ENCODE assay signal across 19 cellular contexts in genomic region chr5:148856009-148856367, GRCh38. TPM values are rescaled to one million over a fixed set of nuclear protein-coding genes. Genes with fewer than 3 reads are reported as not detected.
A peak's percentile ranks its signal among the peaks of the same experiment; 100 is the strongest.
DNase-seq lines count a peak whose midpoint lies in the region; ATAC-seq and TF ChIP-seq lines count a peak whose summit lies in the region.
"Had no signal": no experiment of that assay in that cellular context is flagged by ENCODE, and none has a peak within 500 bp of the region (broad histone marks: within the 10 kb centered on the region; RNA-seq: fewer than 3 reads in every experiment).

No MANE protein-coding gene starts in this region.

- H3K9ac ChIP-seq in KMS-11 (no peak overlapping the region), neural progenitor cell (no peak overlapping the region)
- H3K9ac ChIP-seq: parathyroid adenoma had no signal

- H3F3A ChIP-seq in neural progenitor cell (ENCODE audit: low read depth) = no peaks in the 10 kb centered on the region

- no peaks in the 10 kb centered on the region for H3K36me3 Mint-ChIP-seq in activated CD4-positive, alpha-beta T cell treated with anti-CD3 and anti-CD28 coated beads, Interleukin-2, amount 10 ng/mL, durations not matched to agents 7 days and 5 days (ENCODE audit: low read depth)
- H3K36me3 Mint-ChIP-seq in activated CD4-positive, alpha-beta T cell treated with anti-CD3 and anti-CD28 coated beads for 36 hours (ENCODE audit: low read depth) = no peaks in the 10 kb centered on the region
- H3K36me3 Mint-ChIP-seq in stimulated activated effector memory CD8-positive, alpha-beta T cell treated with anti-CD3 and anti-CD28 coated beads, Interleukin-12 subunit alpha, Interleukin-12 subunit beta, amount 100 ng/mL, for 72 hours = no peaks in the 10 kb centered on the region
- no peaks in the 10 kb centered on the region for H3K36me3 Mint-ChIP-seq in neural progenitor cell
- H3K36me3 Mint-ChIP-seq: activated naive CD8-positive, alpha-beta T cell; naive thymus-derived CD8-positive, alpha-beta T cell had no signal

- no peaks in the 10 kb centered on the region for H3K9me3 ChIP-seq in left lung
- H3K9me3 ChIP-seq in neural progenitor cell (ENCODE audit: low read depth) = no peaks in the 10 kb centered on the region
- H3K9me3 ChIP-seq: esophagus muscularis mucosa had no signal

- H2AFZ ChIP-seq in KMS-11 (ENCODE audit: low read depth) (no peak overlapping the region), neural progenitor cell (replicated peaks) (no peak overlapping the region)

- no peak overlapping the region for H3K27ac ChIP-seq in KMS-11
- H3K27ac ChIP-seq in left lung = peak overlapping the region in 1 of 2 donors; percentile 20
- no peak overlapping the region for H3K27ac ChIP-seq in neural progenitor cell
- H3K27ac ChIP-seq: esophagus muscularis mucosa, parathyroid adenoma had no signal

- no peaks in the 10 kb centered on the region for H3K9me3 Mint-ChIP-seq in activated CD4-positive, alpha-beta T cell treated with anti-CD3 and anti-CD28 coated beads, Interleukin-2, amount 10 ng/mL, durations not matched to agents 7 days and 5 days
- H3K9me3 Mint-ChIP-seq in activated CD4-positive, alpha-beta T cell treated with anti-CD3 and anti-CD28 coated beads for 36 hours (ENCODE audit: low read depth) = no peaks in the 10 kb centered on the region
- no peaks in the 10 kb centered on the region for H3K9me3 Mint-ChIP-seq in stimulated activated effector memory CD8-positive, alpha-beta T cell treated with anti-CD3 and anti-CD28 coated beads, Interleukin-12 subunit alpha, Interleukin-12 subunit beta, amount 100 ng/mL, for 72 hours
- no peaks in the 10 kb centered on the region for H3K9me3 Mint-ChIP-seq in neural progenitor cell
- H3K9me3 Mint-ChIP-seq: naive thymus-derived CD8-positive, alpha-beta T cell had no signal

- ATAC-seq in activated CD4-positive, alpha-beta T cell treated with anti-CD3 and anti-CD28 coated beads for 36 hours = no peak
- peak; percentile 10 for ATAC-seq in left lung
- no peak for ATAC-seq in stimulated activated effector memory CD8-positive, alpha-beta T cell treated with anti-CD3 and anti-CD28 coated beads, Interleukin-12 subunit alpha, Interleukin-12 subunit beta, amount 100 ng/mL, for 72 hours
- ATAC-seq: naive thymus-derived CD8-positive, alpha-beta T cell had no signal

- intact Hi-C loops in activated CD4-positive, alpha-beta T cell treated with anti-CD3 and anti-CD28 coated beads for 36 hours (cut with DNase I, micrococcal nuclease) = no loop called here
- intact Hi-C loops in left lung (cut with DNase I) = no loop called here

- no peak overlapping the region for H3K4me3 Mint-ChIP-seq in activated CD4-positive, alpha-beta T cell treated with anti-CD3 and anti-CD28 coated beads, Interleukin-2, amount 10 ng/mL, durations not matched to agents 7 days and 5 days
- no peak overlapping the region for H3K4me3 Mint-ChIP-seq in activated CD4-positive, alpha-beta T cell treated with anti-CD3 and anti-CD28 coated beads for 36 hours
- H3K4me3 Mint-ChIP-seq in stimulated activated effector memory CD8-positive, alpha-beta T cell treated with anti-CD3 and anti-CD28 coated beads, Interleukin-12 subunit alpha, Interleukin-12 subunit beta, amount 100 ng/mL, for 72 hours = peak overlapping the region; percentile 31
- H3K4me3 Mint-ChIP-seq in neural progenitor cell = no peak overlapping the region
- H3K4me3 Mint-ChIP-seq: activated naive CD8-positive, alpha-beta T cell; B cell had no signal

- TF ChIP-seq CTCF in KMS-11 (conservative IDR thresholded peaks at IDR 0.05; ENCODE audit: low read depth, low read length) = no peak
- TF ChIP-seq CTCF in left lung (IDR thresholded peaks at IDR 0.05) = no peak
- TF ChIP-seq CTCF in neural progenitor cell (IDR thresholded peaks at IDR 0.05) = no peak

- peak overlapping the region; percentile 75 for H3K27ac Mint-ChIP-seq in activated CD4-positive, alpha-beta T cell treated with anti-CD3 and anti-CD28 coated beads, Interleukin-2, amount 10 ng/mL, durations not matched to agents 7 days and 5 days
- H3K27ac Mint-ChIP-seq in activated CD4-positive, alpha-beta T cell treated with anti-CD3 and anti-CD28 coated beads for 36 hours = no peak overlapping the region
- peak overlapping the region; percentile 58 for H3K27ac Mint-ChIP-seq in stimulated activated effector memory CD8-positive, alpha-beta T cell treated with anti-CD3 and anti-CD28 coated beads, Interleukin-12 subunit alpha, Interleukin-12 subunit beta, amount 100 ng/mL, for 72 hours
- H3K27ac Mint-ChIP-seq in neural progenitor cell = no peak overlapping the region
- H3K27ac Mint-ChIP-seq: activated naive CD8-positive, alpha-beta T cell; B cell had no signal

- DNase-seq in activated CD4-positive, alpha-beta T cell treated with anti-CD3 and anti-CD28 coated beads, Interleukin-2, amount 10 ng/mL, durations not matched to agents 7 days and 5 days = no peak
- DNase-seq in activated CD4-positive, alpha-beta T cell treated with anti-CD3 and anti-CD28 coated beads for 36 hours = no peak
- DNase-seq in left lung = no peak
- no peak for DNase-seq in stimulated activated effector memory CD8-positive, alpha-beta T cell treated with anti-CD3 and anti-CD28 coated beads, Interleukin-12 subunit alpha, Interleukin-12 subunit beta, amount 100 ng/mL, for 72 hours (ENCODE audit: low spot score in 2 of 2)
- DNase-seq in NOMO-1 (lab: John Stamatoyannopoulos, UW; ENCODE audit: unreplicated experiment in 2 of 2) = no peak
- DNase-seq in NCI-H526 (lab: John Stamatoyannopoulos, UW) = no peak
- no peak for DNase-seq in neural progenitor cell (ENCODE audit: low spot score)
- DNase-seq: activated CD4-positive, alpha-beta T cell treated with anti-CD3 and anti-CD28 coated beads for 1 hour; HCEC 1CT; hypothalamus; mesendoderm; NCI-H1048; NCI-H187 had no signal

- peaks cover 8% of the 10 kb centered on the region for H3K27me3 Mint-ChIP-seq in activated CD4-positive, alpha-beta T cell treated with anti-CD3 and anti-CD28 coated beads, Interleukin-2, amount 10 ng/mL, durations not matched to agents 7 days and 5 days
- no peaks in the 10 kb centered on the region for H3K27me3 Mint-ChIP-seq in activated CD4-positive, alpha-beta T cell treated with anti-CD3 and anti-CD28 coated beads for 36 hours
- peaks cover 2% of the 10 kb centered on the region for H3K27me3 Mint-ChIP-seq in neural progenitor cell (ENCODE audit: insufficient read depth, low read depth)
- H3K27me3 Mint-ChIP-seq: activated naive CD8-positive, alpha-beta T cell; B cell; naive thymus-derived CD8-positive, alpha-beta T cell had no signal

- H3K79me2 ChIP-seq in KMS-11 (ENCODE audit: insufficient read depth, low read depth) = peaks cover 19% of the 10 kb centered on the region; the same call in 1 of the 2 replicates
- no peaks in the 10 kb centered on the region for H3K79me2 ChIP-seq in neural progenitor cell (ENCODE audit: low read depth)
- H3K79me2 ChIP-seq: parathyroid adenoma had no signal

- POLR2A ChIA-PET in activated CD4-positive, alpha-beta T cell treated with anti-CD3 and anti-CD28 coated beads, Interleukin-2, amount 10 ng/mL, durations not matched to agents 7 days and 5 days (lab: Charles Lee) = no interaction called here
- POLR2A ChIA-PET in activated CD4-positive, alpha-beta T cell treated with anti-CD3 and anti-CD28 coated beads for 36 hours (lab: Charles Lee) = no interaction called here

- H3K4me1 Mint-ChIP-seq in activated CD4-positive, alpha-beta T cell treated with anti-CD3 and anti-CD28 coated beads, Interleukin-2, amount 10 ng/mL, durations not matched to agents 7 days and 5 days = peaks cover 28% of the 10 kb centered on the region
- H3K4me1 Mint-ChIP-seq in activated CD4-positive, alpha-beta T cell treated with anti-CD3 and anti-CD28 coated beads for 36 hours = peaks cover 4% of the 10 kb centered on the region
- H3K4me1 Mint-ChIP-seq in stimulated activated effector memory CD8-positive, alpha-beta T cell treated with anti-CD3 and anti-CD28 coated beads, Interleukin-12 subunit alpha, Interleukin-12 subunit beta, amount 100 ng/mL, for 72 hours = peaks cover 82% of the 10 kb centered on the region
- peaks cover 10% of the 10 kb centered on the region for H3K4me1 Mint-ChIP-seq in neural progenitor cell

- H4K20me1 ChIP-seq in KMS-11 (ENCODE audit: insufficient read depth) (no peaks in the 10 kb centered on the region), neural progenitor cell (ENCODE audit: low read depth) (no peaks in the 10 kb centered on the region)

- no peaks in the 10 kb centered on the region for H3K27me3 ChIP-seq in KMS-11 (ENCODE audit: insufficient read depth, low read depth)
- H3K27me3 ChIP-seq in left lung = no peaks in the 10 kb centered on the region
- no peaks in the 10 kb centered on the region for H3K27me3 ChIP-seq in neural progenitor cell
- H3K27me3 ChIP-seq: esophagus muscularis mucosa had no signal

- H3K4me2 ChIP-seq in KMS-11 (peak overlapping the region; percentile 89), neural progenitor cell (no peak overlapping the region)

- H3K4me1 ChIP-seq in KMS-11 (ENCODE audit: low read depth, poor library complexity, severe bottlenecking) = peaks cover 55% of the 10 kb centered on the region
- H3K4me1 ChIP-seq in left lung = peaks cover 0 to 38% of the 10 kb centered on the region in 2 donors
- H3K4me1 ChIP-seq in neural progenitor cell = peaks cover 15% of the 10 kb centered on the region

- CTCF ChIA-PET in activated CD4-positive, alpha-beta T cell treated with anti-CD3 and anti-CD28 coated beads, Interleukin-2, amount 10 ng/mL, durations not matched to agents 7 days and 5 days (lab: Charles Lee) = no interaction called here
- CTCF ChIA-PET in activated CD4-positive, alpha-beta T cell treated with anti-CD3 and anti-CD28 coated beads for 36 hours (lab: Charles Lee) = no interaction called here

- H3K36me3 ChIP-seq in KMS-11 (ENCODE audit: insufficient read depth) (no peaks in the 10 kb centered on the region), left lung (no peaks in the 10 kb centered on the region), neural progenitor cell (no peaks in the 10 kb centered on the region)
- H3K36me3 ChIP-seq: esophagus muscularis mucosa had no signal

- H3K4me3 ChIP-seq in KMS-11 (IDR thresholded peaks at IDR 0.05; ENCODE audit: insufficient read depth, low read depth, low read length) (no peak overlapping the region), left lung (no peak overlapping the region), neural progenitor cell (no peak overlapping the region)
- H3K4me3 ChIP-seq: esophagus muscularis mucosa had no signal

RNA-seq across cellular contexts. Expression of gene ADRB2, which starts 29.6 kb away (rescaled TPM):
- 1 to 10 TPM; 1.3 to 1.5 TPM for total RNA-seq in activated CD4-positive, alpha-beta T cell treated with anti-CD3 and anti-CD28 coated beads, Interleukin-2, amount 10 ng/mL, durations not matched to agents 7 days and 5 days
- under 1 TPM in 1 of 2 experiments, not detected in 1; 0.09 TPM for total RNA-seq in activated CD4-positive, alpha-beta T cell treated with anti-CD3 and anti-CD28 coated beads for 36 hours
- total RNA-seq in left lung (10 to 100 TPM; 12.3 to 14.2 TPM), neural progenitor cell (ENCODE audit: low replicate concordance) (0.32 and 0.40 TPM in 2 replicates)

Comparison
In these comparisons a context has a peak if more than half of its experiments do, and no peak if none do; other contexts are left out.
1. H3K27ac Mint-ChIP-seq: peak in activated CD4-positive, alpha-beta T cell treated with anti-CD3 and anti-CD28 coated beads, Interleukin-2, amount 10 ng/mL, durations not matched to agents 7 days and 5 days (single experiment) and stimulated activated effector memory CD8-positive, alpha-beta T cell treated with anti-CD3 and anti-CD28 coated beads, Interleukin-12 subunit alpha, Interleukin-12 subunit beta, amount 100 ng/mL, for 72 hours (single experiment); none in activated CD4-positive, alpha-beta T cell treated with anti-CD3 and anti-CD28 coated beads for 36 hours (single experiment) and neural progenitor cell (single experiment).